In the genomic region with DNA sequence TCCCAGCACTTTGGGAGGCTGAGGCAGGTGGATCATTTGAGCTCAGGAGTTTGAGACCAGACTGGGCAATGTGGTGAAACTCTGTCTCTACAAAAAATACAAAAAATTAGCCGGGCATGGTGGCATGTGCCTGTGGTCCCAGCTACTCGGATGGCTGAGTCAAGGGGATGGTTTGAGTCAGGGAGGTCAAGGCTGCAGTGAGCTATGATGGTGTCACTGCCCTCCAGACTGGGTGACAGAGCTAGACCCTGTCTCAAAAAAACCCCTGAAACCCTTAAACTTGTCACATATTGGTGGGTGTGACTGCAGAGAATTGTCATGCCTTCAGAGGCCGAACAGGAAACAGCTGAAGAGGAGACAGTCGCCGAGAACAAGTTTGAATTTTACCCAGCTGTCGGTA, we compare ENCODE assay signal across 17 cellular contexts.
"Had no signal": no experiment of that assay in that cellular context is flagged by ENCODE, and none has a peak within 500 bp of the region (broad histone marks: within the 10 kb centered on the region; RNA-seq: fewer than 3 reads in every experiment).

No MANE protein-coding gene starts in this region.

- DNase-seq: activated B cell treated with CpG ODN at 0.5 μM for 24 hours; activated CD8-positive, alpha-beta memory T cell treated with anti-CD3 and anti-CD28 coated beads for 24 hours; activated gamma-delta T cell treated with Interleukin-2 at 50 U/mL for 16 hours; aorta; cerebellar nuclear complex; effector CD8-positive, alpha-beta T cell; foreskin fibroblast; hippocampal formation; left lung; mammary epithelial cell; naive B cell; ovary; spleen; SW 1271; tibial artery had no signal

- H3K27ac ChIP-seq: left lung, neural progenitor cell, ovary, spleen, tibial artery had no signal

- H3K36me3 ChIP-seq: left lung, neural progenitor cell, ovary had no signal

- H2AFZ ChIP-seq: neural progenitor cell had no signal

- H3K27me3 Mint-ChIP-seq: activated B cell treated with CpG ODN at 0.5 μM for 24 hours, naive B cell had no signal

- H3K4me3 Mint-ChIP-seq: activated B cell treated with CpG ODN at 0.5 μM for 24 hours, naive B cell, neural progenitor cell had no signal

- H3K4me3 ChIP-seq: left lung, neural progenitor cell, ovary, spleen, tibial artery had no signal

- H3K4me1 ChIP-seq: neural progenitor cell, tibial artery had no signal

- H3K27me3 ChIP-seq: left lung, ovary, spleen, tibial artery had no signal

- H3K9me3 Mint-ChIP-seq: activated B cell treated with CpG ODN at 0.5 μM for 24 hours, neural progenitor cell had no signal

- ATAC-seq: left lung, sciatic nerve had no signal

- H3K27ac Mint-ChIP-seq: activated B cell treated with CpG ODN at 0.5 μM for 24 hours, naive B cell, neural progenitor cell had no signal
